ENCODE assay signal across 14 cellular contexts in the genomic region with DNA sequence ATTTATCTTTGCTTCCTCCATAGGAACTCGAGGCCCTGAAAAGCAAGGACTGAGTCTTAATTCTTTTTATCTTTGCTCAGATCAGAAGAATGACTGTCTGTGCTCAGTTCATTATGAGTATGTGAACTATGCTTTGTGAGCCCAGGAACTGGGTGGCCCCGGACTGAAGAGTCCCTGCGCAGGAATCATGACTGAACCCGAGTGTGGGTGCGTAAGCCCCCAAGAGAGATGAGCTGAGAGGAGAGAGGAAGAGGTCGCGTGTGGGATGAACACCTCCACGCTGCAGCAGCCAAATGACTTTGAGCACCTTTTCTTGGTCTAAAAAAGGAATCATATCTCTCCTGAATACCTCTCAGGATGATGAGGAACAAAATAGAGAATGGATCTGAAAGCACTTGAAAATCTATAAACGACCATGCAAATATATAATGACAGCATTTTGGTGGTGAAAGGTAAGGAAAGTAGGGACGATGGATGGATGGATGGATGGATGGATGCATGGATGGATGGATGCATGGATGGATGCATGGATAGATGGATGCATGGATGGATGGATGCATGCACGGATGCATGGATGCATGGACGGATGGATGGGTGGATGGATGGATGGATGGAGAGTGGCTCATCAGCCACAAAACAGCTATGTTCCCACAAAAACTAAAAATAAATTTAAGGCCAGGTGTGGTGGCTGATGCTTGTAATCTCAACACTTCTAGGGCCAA. TPM values are rescaled to one million over a fixed set of nuclear protein-coding genes. Genes with fewer than 3 reads are reported as not detected.
DNase-seq lines count a peak whose midpoint lies in the region; TF ChIP-seq lines count a peak whose summit lies in the region.
"Had no signal": no experiment of that assay in that cellular context is flagged by ENCODE, and none has a peak within 500 bp of the region (broad histone marks: within the 10 kb centered on the region; RNA-seq: fewer than 3 reads in every experiment).

No MANE protein-coding gene starts in this region.

- TF ChIP-seq CTCF in osteocyte (IDR thresholded peaks at IDR 0.05): no peak

- H3K4me3 Mint-ChIP-seq in osteocyte (ENCODE audit: unreplicated experiment): no peak overlapping the region
- H3K4me3 Mint-ChIP-seq: B cell; CD8-positive, alpha-beta T cell had no signal

- peak; percentile 4 for DNase-seq in stimulated activated CD4-positive, alpha-beta T cell treated with anti-CD3 and anti-CD28 coated beads, Interleukin-1b, Interleukin-23, amount 100 ng/mL, for 48 hours
- DNase-seq in stimulated activated CD4-positive, alpha-beta T cell treated with anti-CD3 and anti-CD28 coated beads, Interleukin-4, amount 100 ng/mL, for 24 hours: no peak
- peak in 30 of 42 donors; percentile 36 to 85 (median 56) for DNase-seq in head of caudate nucleus
- peak; percentile 44 for DNase-seq in osteocyte (ENCODE audit: extremely low spot score, unreplicated experiment)
- DNase-seq in ecto neural progenitor cell (ENCODE audit: low spot score): no peak
- DNase-seq in medulla oblongata (ENCODE audit: extremely low spot score): no peak
- DNase-seq in NCI-H69 (lab: John Stamatoyannopoulos, UW): no peak
- DNase-seq: Calu3, DMS79 treated with DMSO at 0.1 percent for 48 hours, GF-D8, H9 had no signal

- H3K27ac Mint-ChIP-seq in osteocyte (ENCODE audit: unreplicated experiment): no peak overlapping the region
- H3K27ac Mint-ChIP-seq: B cell; CD8-positive, alpha-beta T cell; H9 had no signal

- intact Hi-C loops in head of caudate nucleus (cut with DNase I): no loop called here

- no peaks in the 10 kb centered on the region for H3K27me3 Mint-ChIP-seq in osteocyte (ENCODE audit: unreplicated experiment)

- peaks cover 2% of the 10 kb centered on the region for H3K36me3 Mint-ChIP-seq in osteocyte (ENCODE audit: unreplicated experiment)
- H3K36me3 Mint-ChIP-seq: CD8-positive, alpha-beta T cell had no signal

- peaks cover 6% of the 10 kb centered on the region for H3K4me1 Mint-ChIP-seq in osteocyte (ENCODE audit: unreplicated experiment)
- H3K4me1 Mint-ChIP-seq: B cell had no signal

- no peaks in the 10 kb centered on the region for H3K9me3 Mint-ChIP-seq in osteocyte (ENCODE audit: unreplicated experiment)
- H3K9me3 Mint-ChIP-seq: CD8-positive, alpha-beta T cell; H9 had no signal

RNA-seq across cellular contexts. Expression of a gene that starts 19.8 kb away (rescaled TPM):
- total RNA-seq in osteocyte: 30.4 and 32.9 TPM in 2 replicates
- total RNA-seq: B cell, HT-29 had no signal

Comparison
In these comparisons a context has a peak if more than half of its experiments do, and no peak if none do; other contexts are left out.
1. DNase-seq: peak in stimulated activated CD4-positive, alpha-beta T cell treated with anti-CD3 and anti-CD28 coated beads, Interleukin-1b, Interleukin-23, amount 100 ng/mL, for 48 hours (single experiment), head of caudate nucleus (30 of 42) and osteocyte (single experiment); none in stimulated activated CD4-positive, alpha-beta T cell treated with anti-CD3 and anti-CD28 coated beads, Interleukin-4, amount 100 ng/mL, for 24 hours (single experiment), ecto neural progenitor cell (single experiment), medulla oblongata (single experiment) and NCI-H69 (single experiment).